3 cellular contexts compared by ENCODE assay signal in genomic region chr9:130417602-130418001, GRCh38.
TF ChIP-seq lines count a peak whose summit lies in the region.

No MANE protein-coding gene starts in this region.

TF ChIP-seq in SK-N-SH, 30 proteins besides CTCF, POLR2A, EP300 and RAD21:
- TF ChIP-seq YY1 (IDR thresholded peaks at IDR 0.05; ENCODE audit: low read depth) (no peak), RFX5 (IDR thresholded peaks at IDR 0.05; ENCODE audit: low read length) (no peak), GABPA (IDR thresholded peaks at IDR 0.05; ENCODE audit: low read depth) (no peak), JUND (IDR thresholded peaks at IDR 0.05) (no peak), SIN3A (IDR thresholded peaks at IDR 0.05; ENCODE audit: borderline replicate concordance, low read depth, low read length) (no peak), CHD2 (IDR thresholded peaks at IDR 0.05; ENCODE audit: low read length, partially characterized antibody) (no peak), USF1 (IDR thresholded peaks at IDR 0.05; ENCODE audit: borderline replicate concordance, low read depth) (no peak), NRF1 (IDR thresholded peaks at IDR 0.05; ENCODE audit: low read depth, low read length) (no peak), MXI1 (IDR thresholded peaks at IDR 0.05; ENCODE audit: low read depth, low read length) (no peak), FOXM1 (IDR thresholded peaks at IDR 0.05; ENCODE audit: low read depth) (no peak), TCF12 (IDR thresholded peaks at IDR 0.05) (no peak), TEAD4 (IDR thresholded peaks at IDR 0.05; ENCODE audit: borderline replicate concordance, insufficient read depth) (no peak), IRF3 (IDR thresholded peaks at IDR 0.05; ENCODE audit: low read depth, low read length) (no peak), RXRA (IDR thresholded peaks at IDR 0.05; ENCODE audit: borderline replicate concordance, low read depth) (no peak), RCOR1 (IDR thresholded peaks at IDR 0.05; ENCODE audit: low read length) (no peak), EZH2phosphoT487 (IDR thresholded peaks at IDR 0.05; ENCODE audit: borderline replicate concordance, low read depth) (no peak), POLR2AphosphoS5 (IDR thresholded peaks at IDR 0.05; ENCODE audit: low read depth, low read length) (no peak), PBX3 (IDR thresholded peaks at IDR 0.05) (no peak), GATA2 (CRISPR knock-in tag; IDR thresholded peaks at IDR 0.05) (no peak)

TF ChIP-seq in SK-N-SH treated with all-trans-retinoic acid at 6 μM for 48 hours, 23 proteins besides CTCF, POLR2A, EP300 and RAD21:
- no peak for TF ChIP-seq ZFP3 (CRISPR knock-in tag; IDR thresholded peaks at IDR 0.05)
- no peak for TF ChIP-seq BACH2 (CRISPR knock-in tag; IDR thresholded peaks at IDR 0.05; ENCODE audit: borderline replicate concordance)
- no peak for TF ChIP-seq RARB (CRISPR knock-in tag; IDR thresholded peaks at IDR 0.05)
- no peak for TF ChIP-seq TCF4 (CRISPR knock-in tag; IDR thresholded peaks at IDR 0.05; ENCODE audit: borderline replicate concordance)
- no peak for TF ChIP-seq ZNF565 (CRISPR knock-in tag; conservative IDR thresholded peaks at IDR 0.05; ENCODE audit: low read depth)
- no peak for TF ChIP-seq GLIS3 (CRISPR knock-in tag; IDR thresholded peaks at IDR 0.05)
- TF ChIP-seq ZFP30 (CRISPR knock-in tag; IDR thresholded peaks at IDR 0.05) = no peak
- TF ChIP-seq PPARA (CRISPR knock-in tag; IDR thresholded peaks at IDR 0.05; ENCODE audit: borderline replicate concordance) = no peak
- TF ChIP-seq CREB5 (CRISPR knock-in tag; IDR thresholded peaks at IDR 0.05; ENCODE audit: low read depth) = no peak
- no peak for TF ChIP-seq ESRRG (CRISPR knock-in tag; IDR thresholded peaks at IDR 0.05)
- no peak for TF ChIP-seq CSDC2 (CRISPR knock-in tag; IDR thresholded peaks at IDR 0.05)
- TF ChIP-seq TOX (CRISPR knock-in tag; IDR thresholded peaks at IDR 0.05; ENCODE audit: borderline replicate concordance) = no peak
- TF ChIP-seq TSHZ2 (CRISPR knock-in tag; IDR thresholded peaks at IDR 0.05) = no peak
- no peak for TF ChIP-seq POU6F1 (CRISPR knock-in tag; IDR thresholded peaks at IDR 0.05; ENCODE audit: borderline replicate concordance, low read depth)

TF ChIP-seq in GM12878, 131 proteins besides CTCF, POLR2A, EP300 and RAD21:
- no peak for TF ChIP-seq ZNF24 (IDR thresholded peaks at IDR 0.05)
- TF ChIP-seq MYB (IDR thresholded peaks at IDR 0.05; ENCODE audit: borderline replicate concordance, low read depth, low read length) = no peak
- TF ChIP-seq WRNIP1 (IDR thresholded peaks at IDR 0.05; ENCODE audit: borderline replicate concordance, low read depth, low read length) = no peak
- no peak for TF ChIP-seq NR2C2 (IDR thresholded peaks at IDR 0.05; ENCODE audit: borderline replicate concordance, control insufficient read depth, insufficient read length, low read depth)
- no peak for TF ChIP-seq CHD1 (IDR thresholded peaks at IDR 0.05; ENCODE audit: low read depth, low read length)
- no peak for TF ChIP-seq TCF3 (IDR thresholded peaks at IDR 0.05; ENCODE audit: borderline replicate concordance, insufficient read depth, low read depth, low read length)
- TF ChIP-seq POLR2AphosphoS2 (IDR thresholded peaks at IDR 0.05; ENCODE audit: low read depth, low read length) = no peak
- no peak for TF ChIP-seq ZNF592 (IDR thresholded peaks at IDR 0.05)
- no peak for TF ChIP-seq NR2F1 (conservative IDR thresholded peaks at IDR 0.05)
- TF ChIP-seq HDAC6 (IDR thresholded peaks at IDR 0.05; ENCODE audit: unreplicated experiment) = no peak
- TF ChIP-seq NFYA (IDR thresholded peaks at IDR 0.05; ENCODE audit: borderline replicate concordance, low read depth, low read length) = no peak
- TF ChIP-seq E2F8 (IDR thresholded peaks at IDR 0.05; ENCODE audit: low read depth, partially characterized antibody) = no peak
